Comparison of ENCODE assay signal across 21 cellular contexts in genomic region chr3:84825817-84826216, GRCh38.
DNase-seq lines count a peak whose midpoint lies in the region; ATAC-seq, FAIRE-seq and TF ChIP-seq lines count a peak whose summit lies in the region.
"Had no signal": no experiment of that assay in that cellular context is flagged by ENCODE, and none has a peak within 500 bp of the region (broad histone marks: within the 10 kb centered on the region; RNA-seq: fewer than 3 reads in every experiment).

No MANE protein-coding gene starts in this region.

- H3K27me3 ChIP-seq in GM23338 (ENCODE audit: insufficient read depth) (no peaks in the 10 kb centered on the region), PC-9 (ENCODE audit: insufficient read depth, low read depth) (no peaks in the 10 kb centered on the region), mesenchymal stem cell (ENCODE audit: control insufficient read depth in 1 of 2, insufficient read depth in 1 of 2, low read length in 2 of 2) (no peaks in the 10 kb centered on the region), ovary (no peaks in the 10 kb centered on the region)
- H3K27me3 ChIP-seq: SJCRH30 had no signal

- H3K4me3 ChIP-seq in GM23338 (no peak overlapping the region), PC-9 (no peak overlapping the region), mesenchymal stem cell (ENCODE audit: insufficient read depth in 1 of 2, low read depth in 1 of 2, low read length in 2 of 2) (no peak overlapping the region), ovary (no peak overlapping the region)
- H3K4me3 ChIP-seq: SJCRH30 had no signal

- H3K27ac ChIP-seq in GM23338 (ENCODE audit: low read depth) (no peak overlapping the region), PC-9 (no peak overlapping the region), mesenchymal stem cell (ENCODE audit: low read length, poor library complexity, severe bottlenecking) (no peak overlapping the region), ovary (no peak overlapping the region)
- H3K27ac ChIP-seq: RWPE1, SJCRH30 had no signal

- H3K9me2 ChIP-seq in GM23338 (ENCODE audit: insufficient read depth), result no peaks in the 10 kb centered on the region
- H3K9me2 ChIP-seq in PC-9 (ENCODE audit: insufficient read depth), result no peaks in the 10 kb centered on the region

- H2BK120ac ChIP-seq in mesenchymal stem cell (ENCODE audit: low read depth, low read length), result no peak overlapping the region

- H2AK5ac ChIP-seq in mesenchymal stem cell (ENCODE audit: low read length, severe bottlenecking), result no peak overlapping the region

- BruUV-seq in PC-9 (replicated peaks; lab: Mats Ljungman, UMichigan), result no TSS peak

- no peak overlapping the region for H2BK15ac ChIP-seq in mesenchymal stem cell (ENCODE audit: low read depth, poor library complexity, severe bottlenecking)

- ATAC-seq in GM23338, result peak; percentile 57

- no peak overlapping the region for H2BK5ac ChIP-seq in mesenchymal stem cell (ENCODE audit: low read depth, low read length, poor library complexity, severe bottlenecking)

- H4K91ac ChIP-seq in mesenchymal stem cell (ENCODE audit: low read length), result no peak overlapping the region

- H3K4ac ChIP-seq in mesenchymal stem cell (ENCODE audit: low read depth in 1 of 2, low read length in 2 of 2), result no peak overlapping the region

- peak; percentile 49 for FAIRE-seq in A204.1 (lab: Jason Lieb, UNC)

- H4K8ac ChIP-seq in mesenchymal stem cell (ENCODE audit: low read length), result no peak overlapping the region

- no peak overlapping the region; the same call in 1 of the 2 replicates for H3K27ac Mint-ChIP-seq in GM23338
- H3K27ac Mint-ChIP-seq: B cell; CD4-positive, alpha-beta memory T cell had no signal

- no peaks in the 10 kb centered on the region for H3K36me3 Mint-ChIP-seq in GM23338 (ENCODE audit: low read depth)
- H3K36me3 Mint-ChIP-seq: CD4-positive, alpha-beta memory T cell had no signal

- no peak overlapping the region for H3K9ac ChIP-seq in mesenchymal stem cell (ENCODE audit: low read length)

- H3F3A ChIP-seq in GM23338 (replicated peaks; ENCODE audit: low read depth) (no peaks in the 10 kb centered on the region), PC-9 (ENCODE audit: insufficient read depth, low read depth) (no peaks in the 10 kb centered on the region)

- H3K9me3 Mint-ChIP-seq in GM23338, result peaks cover 4% of the 10 kb centered on the region; the same call in 1 of the 3 replicates

- H3K79me2 ChIP-seq in GM23338 (replicated peaks; ENCODE audit: insufficient read depth), result no peaks in the 10 kb centered on the region
- no peaks in the 10 kb centered on the region for H3K79me2 ChIP-seq in PC-9 (ENCODE audit: low read depth)

- no peaks in the 10 kb centered on the region for H3K36me3 ChIP-seq in GM23338 (ENCODE audit: insufficient read depth)
- no peaks in the 10 kb centered on the region for H3K36me3 ChIP-seq in PC-9 (ENCODE audit: low read depth)
- H3K36me3 ChIP-seq in mesenchymal stem cell (ENCODE audit: control insufficient read depth in 1 of 2, insufficient read depth in 2 of 2, low read depth in 1 of 2, low read length in 2 of 2), result no peaks in the 10 kb centered on the region
- no peaks in the 10 kb centered on the region for H3K36me3 ChIP-seq in ovary
- H3K36me3 ChIP-seq: SJCRH30 had no signal

- H3K4me1 Mint-ChIP-seq in GM23338, result peaks cover 6% of the 10 kb centered on the region; the same call in 2 of the 3 replicates
- H3K4me1 Mint-ChIP-seq: B cell; CD4-positive, alpha-beta memory T cell had no signal

- POLR2A ChIA-PET in PC-9 (lab: Charles Lee; ENCODE audit: unreplicated experiment), result no interaction called here

- H2AFZ ChIP-seq in GM23338, result no peak overlapping the region
- H2AFZ ChIP-seq in PC-9, result no peak overlapping the region
- H2AFZ ChIP-seq in mesenchymal stem cell (ENCODE audit: low read depth, low read length), result no peak overlapping the region

- no peak for TF ChIP-seq EP300 in ovary (IDR thresholded peaks at IDR 0.05)

- TF ChIP-seq POLR2A in ovary (IDR thresholded peaks at IDR 0.05), result no peak

- H3K4me1 ChIP-seq in GM23338 (ENCODE audit: insufficient read depth), result no peaks in the 10 kb centered on the region
- no peaks in the 10 kb centered on the region for H3K4me1 ChIP-seq in PC-9 (replicated peaks; ENCODE audit: insufficient read depth)
- H3K4me1 ChIP-seq in mesenchymal stem cell (ENCODE audit: control insufficient read depth, insufficient read depth, low read depth, low read length), result no peaks in the 10 kb centered on the region
- H3K4me1 ChIP-seq in ovary (ENCODE audit: insufficient read depth), result no peaks in the 10 kb centered on the region
- H3K4me1 ChIP-seq: SJCRH30 had no signal

- no peak overlapping the region for H3K14ac ChIP-seq in mesenchymal stem cell (ENCODE audit: low read length in 2 of 2)

- H2BK12ac ChIP-seq in mesenchymal stem cell (ENCODE audit: low read length in 2 of 2), result no peak overlapping the region

- H3K9me3 ChIP-seq in PC-9 (ENCODE audit: insufficient read depth, low read depth) (no peaks in the 10 kb centered on the region), mesenchymal stem cell (ENCODE audit: control insufficient read depth, low read length) (no peaks in the 10 kb centered on the region), ovary (no peaks in the 10 kb centered on the region)
- H3K9me3 ChIP-seq: SJCRH30 had no signal

- intact Hi-C loops in PC-9 (cut with micrococcal nuclease; ENCODE audit: unreplicated experiment) (no loop called here), ovary (cut with DNase I) (no loop called here)

- CTCF ChIA-PET in PC-9 (lab: Charles Lee), result no interaction called here

- H3K4me2 ChIP-seq in GM23338 (no peak overlapping the region), PC-9 (no peak overlapping the region), mesenchymal stem cell (ENCODE audit: low read length, poor library complexity, severe bottlenecking) (no peak overlapping the region)

- no peak overlapping the region for H3K23ac ChIP-seq in mesenchymal stem cell (ENCODE audit: low read length in 2 of 2)

- WGBS in mesenchymal stem cell, result 100% methylated on average over 1 of the region's 1 CpG
- WGBS in ovary, 3 donors, result 79 to 94% (median 87%) methylated on average over 1 of the region's 1 CpG

- TF ChIP-seq CTCF in GM23338 (conservative IDR thresholded peaks at IDR 0.05; ENCODE audit: low read depth in 2 of 2) (peak; percentile 57 to 65), PC-9 (conservative IDR thresholded peaks at IDR 0.05) (peak; percentile 33; the same call in 1 of the 2 replicates), ovary (IDR thresholded peaks at IDR 0.05) (no peak)

- no peaks in the 10 kb centered on the region for H3K79me1 ChIP-seq in mesenchymal stem cell (replicated peaks; ENCODE audit: low read length, poor library complexity, severe bottlenecking)

- no peaks in the 10 kb centered on the region for H3K27me3 Mint-ChIP-seq in GM23338 (ENCODE audit: insufficient read depth, low read depth, poor library complexity)
- H3K27me3 Mint-ChIP-seq: B cell; CD4-positive, alpha-beta memory T cell had no signal

- H4K20me1 ChIP-seq in GM23338 (replicated peaks; ENCODE audit: insufficient read depth) (no peaks in the 10 kb centered on the region), PC-9 (ENCODE audit: insufficient read depth) (no peaks in the 10 kb centered on the region)

- DNase-seq in GM23338 (ENCODE audit: low spot score) (peak; percentile 29), PC-9 (no peak), myocyte (ENCODE audit: low read depth) (peak; percentile 2), KG1 (lab: John Stamatoyannopoulos, UW) (no peak), mesenchymal stem cell (no peak), ovary (no peak)
- DNase-seq: Calu3; CD4-positive, alpha-beta memory T cell; DMS79 treated with DMSO at 0.1 percent for 48 hours; KBM-7; NCI-H1048; NCI-H146; NCI-H2081; NCI-H2227 treated with DMSO at 0.1 percent for 48 hours; NCI-H524; NK-92 treated with Interleukin-12 subunit alpha and Interleukin-12 subunit beta, amount 100 ng/mL, for 24 hours; OCI-M1; SJCRH30 had no signal

- no peak overlapping the region for H3K18ac ChIP-seq in mesenchymal stem cell (ENCODE audit: low read depth in 1 of 2, low read length in 2 of 2)

- H3K4me3 Mint-ChIP-seq in GM23338, result no peak overlapping the region
- H3K4me3 Mint-ChIP-seq: B cell; CD4-positive, alpha-beta memory T cell had no signal

TF ChIP-seq in GM23338, 12 proteins besides CTCF, POLR2A, EP300 and RAD21:
- TF ChIP-seq EZH2 (IDR thresholded peaks at IDR 0.05; ENCODE audit: low read depth, unreplicated experiment), result no peak
- TF ChIP-seq STAT1 (IDR thresholded peaks at IDR 0.05; ENCODE audit: unreplicated experiment), result no peak

Comparison
In these comparisons a context has a peak if more than half of its experiments do, and no peak if none do; other contexts are left out.
1. DNase-seq: peak in GM23338 (single experiment) and myocyte (single experiment); none in PC-9 (0 of 2), KG1 (single experiment), mesenchymal stem cell (single experiment) and ovary (0 of 5).
2. CTCF ChIP-seq: peak in GM23338 (2 of 2) and PC-9 (single experiment); none in ovary (0 of 3).